26 cellular contexts compared by ENCODE assay signal in genomic region chr14:30999038-30999773, GRCh38.
"Had no signal": no experiment of that assay in that cellular context is flagged by ENCODE, and none has a peak within 500 bp of the region (broad histone marks: within the 10 kb centered on the region; RNA-seq: fewer than 3 reads in every experiment).

No MANE protein-coding gene starts in this region.

- FAIRE-seq: bronchial epithelial cell, frontal cortex had no signal

- H3K4me3 Mint-ChIP-seq: activated CD8-positive, alpha-beta T cell treated with anti-CD3 and anti-CD28 coated beads for 36 hours; activated naive CD4-positive, alpha-beta T cell treated with anti-CD3 and anti-CD28 coated beads, Interleukin-2, amount 10 ng/mL, durations not matched to agents 7 days and 5 days; activated naive CD8-positive, alpha-beta T cell treated with anti-CD3 and anti-CD28 coated beads, Interleukin-2, amount 10 ng/mL, durations not matched to agents 7 days and 5 days; activated T-helper 1 cell treated with anti-CD3 and anti-CD28 coated beads, Interleukin-12 subunit alpha, Interleukin-12 subunit beta, Interleukin-2, Interleukin-4 antibody, amounts not matched to agents 30 ng/mL and 10 ng/mL and 1 ng/mL, durations not matched to agents 14 hours and 24 hours and 36 hours; brain; central memory CD8-positive, alpha-beta T cell; dendritic cell treated with granulocyte-macrophage colony-stimulating factor and Interleukin-4, amounts not matched to agents 40 ng/mL and 50 ng/mL, for 4 days had no signal

- DNase-seq: activated CD4-positive, alpha-beta T cell treated with anti-CD3 and anti-CD28 coated beads for 1 hour; activated CD4-positive, alpha-beta T cell treated with anti-CD3 and anti-CD28 coated beads for 4 hours; activated CD4-positive, alpha-beta T cell treated with anti-CD3 and anti-CD28 coated beads, Interleukin-2, amount 50 U/mL, for 1 hour; activated CD4-positive, alpha-beta T cell treated with anti-CD3 and anti-CD28 coated beads, Interleukin-2, amount 50 U/mL, for 48 hours; activated CD8-positive, alpha-beta memory T cell treated with anti-CD3 and anti-CD28 coated beads for 24 hours; activated CD8-positive, alpha-beta T cell treated with anti-CD3 and anti-CD28 coated beads for 36 hours; activated effector memory CD4-positive, alpha-beta T cell treated with anti-CD3 and anti-CD28 coated beads, Interleukin-2, amount 50 U/mL, for 16 hours; activated naive CD4-positive, alpha-beta T cell treated with anti-CD3 and anti-CD28 coated beads, Interleukin-2, amount 10 ng/mL, durations not matched to agents 7 days and 5 days; activated naive CD8-positive, alpha-beta T cell treated with anti-CD3 and anti-CD28 coated beads, Interleukin-2, amount 10 ng/mL, durations not matched to agents 7 days and 5 days; activated T-cell treated with anti-CD3 and anti-CD28 coated beads, Interleukin-2, amount 50 U/mL, for 1 hour; activated T-cell treated with anti-CD3 and anti-CD28 coated beads, Interleukin-2, amount 50 U/mL, for 48 hours; dorsolateral prefrontal cortex; effector memory CD4-positive, alpha-beta T cell; foreskin fibroblast; head of caudate nucleus; T-helper 2 cell had no signal

- H3K27me3 ChIP-seq: ascending aorta, dorsolateral prefrontal cortex had no signal

- H3K27ac ChIP-seq: ascending aorta, coronary artery, dorsolateral prefrontal cortex had no signal

- H3K27ac Mint-ChIP-seq: activated CD8-positive, alpha-beta T cell treated with anti-CD3 and anti-CD28 coated beads for 36 hours; activated naive CD4-positive, alpha-beta T cell treated with anti-CD3 and anti-CD28 coated beads, Interleukin-2, amount 10 ng/mL, durations not matched to agents 7 days and 5 days; activated naive CD4-positive, alpha-beta T cell treated with anti-CD3 and anti-CD28 coated beads, Interleukin-2, amount 50 U/mL, for 72 hours; activated naive CD8-positive, alpha-beta T cell treated with anti-CD3 and anti-CD28 coated beads, Interleukin-2, amount 10 ng/mL, durations not matched to agents 7 days and 5 days; activated T-helper 1 cell treated with anti-CD3 and anti-CD28 coated beads, Interleukin-12 subunit alpha, Interleukin-12 subunit beta, Interleukin-2, Interleukin-4 antibody, amounts not matched to agents 30 ng/mL and 10 ng/mL and 1 ng/mL, durations not matched to agents 14 hours and 24 hours and 36 hours; activated T-helper 2 cell treated with anti-CD3 and anti-CD28 coated beads, Interferon-gamma antibody, Interleukin-2, Interleukin-4, amounts not matched to agents 10 μg/mL and 5 μg/mL and 100 μg/mL, durations not matched to agents 14 hours and 24 hours and 36 hours; brain; dendritic cell treated with granulocyte-macrophage colony-stimulating factor and Interleukin-4, amounts not matched to agents 40 ng/mL and 50 ng/mL, for 4 days had no signal

- ATAC-seq: activated CD8-positive, alpha-beta T cell treated with anti-CD3 and anti-CD28 coated beads for 36 hours; activated naive CD4-positive, alpha-beta T cell treated with anti-CD3 and anti-CD28 coated beads, Interleukin-2, amount 50 U/mL, for 72 hours had no signal

- H3K4me3 ChIP-seq: ascending aorta, coronary artery, dorsolateral prefrontal cortex had no signal

- H3K27me3 Mint-ChIP-seq: activated CD8-positive, alpha-beta T cell treated with anti-CD3 and anti-CD28 coated beads for 36 hours; activated naive CD4-positive, alpha-beta T cell treated with anti-CD3 and anti-CD28 coated beads, Interleukin-2, amount 10 ng/mL, durations not matched to agents 7 days and 5 days; activated naive CD8-positive, alpha-beta T cell treated with anti-CD3 and anti-CD28 coated beads, Interleukin-2, amount 10 ng/mL, durations not matched to agents 7 days and 5 days; brain; central memory CD8-positive, alpha-beta T cell; dendritic cell treated with granulocyte-macrophage colony-stimulating factor and Interleukin-4, amounts not matched to agents 40 ng/mL and 50 ng/mL, for 4 days had no signal
